9 cellular contexts compared by ENCODE assay signal in genomic region chr2:64860321-64860751, GRCh38.
DNase-seq lines count a peak whose midpoint lies in the region; ATAC-seq and TF ChIP-seq lines count a peak whose summit lies in the region.
"Had no signal": no experiment of that assay in that cellular context is flagged by ENCODE, and none has a peak within 500 bp of the region (broad histone marks: within the 10 kb centered on the region; RNA-seq: fewer than 3 reads in every experiment).

No MANE protein-coding gene starts in this region.

- peak; percentile 26 for TF ChIP-seq CTCF in GM12873 (IDR thresholded peaks at IDR 0.05; ENCODE audit: insufficient read depth, low read depth, low read length, missing control alignments)
- TF ChIP-seq CTCF in ovary (IDR thresholded peaks at IDR 0.05), result no peak

- H3K27ac ChIP-seq in ovary, result peak overlapping the region; percentile 90 to 94

- 88 to 90% (median 88%) methylated on average over 9 of the region's 9 CpGs for WGBS in ovary, 3 donors

- DNase-seq in adipocyte (ENCODE audit: low read depth), result no peak
- DNase-seq in ovary, result peak in 2 of 5 donors; percentile 43 to 47
- DNase-seq in central memory CD4-positive, alpha-beta T cell, result no peak
- DNase-seq in hippocampal formation (lab: John Stamatoyannopoulos, UW), result no peak
- no peak for DNase-seq in glomerular visceral epithelial cell (ENCODE audit: extremely low spot score)
- no peak for DNase-seq in natural killer cell treated with Interleukin-12 subunit alpha and Interleukin-12 subunit beta and Interleukin-15 and Interleukin-18, amount 100 ng/mL, for 72 hours (ENCODE audit: low spot score)
- DNase-seq: activated gamma-delta T cell had no signal

- H3K27me3 ChIP-seq in adipocyte (replicated peaks; ENCODE audit: control insufficient read depth, insufficient read depth, low read length), result no peaks in the 10 kb centered on the region
- H3K27me3 ChIP-seq in ovary, result no peaks in the 10 kb centered on the region

- no peaks in the 10 kb centered on the region for H3K36me3 ChIP-seq in adipocyte (ENCODE audit: control insufficient read depth, insufficient read depth, low read length, severe bottlenecking)
- no peaks in the 10 kb centered on the region for H3K36me3 ChIP-seq in ovary

- no peak overlapping the region for H3K27ac Mint-ChIP-seq in natural killer cell treated with Interleukin-12 subunit alpha and Interleukin-12 subunit beta and Interleukin-15 and Interleukin-18, amount 100 ng/mL, for 72 hours

- H3K4me3 ChIP-seq in adipocyte (ENCODE audit: low read length) (peak overlapping the region; percentile 75), ovary (no peak overlapping the region)

- no peak for TF ChIP-seq POLR2A in ovary (IDR thresholded peaks at IDR 0.05)

- H3K36me3 Mint-ChIP-seq in natural killer cell treated with Interleukin-12 subunit alpha and Interleukin-12 subunit beta and Interleukin-15 and Interleukin-18, amount 100 ng/mL, for 72 hours, result no peaks in the 10 kb centered on the region

- H3K4me1 Mint-ChIP-seq in natural killer cell treated with Interleukin-12 subunit alpha and Interleukin-12 subunit beta and Interleukin-15 and Interleukin-18, amount 100 ng/mL, for 72 hours (ENCODE audit: low read depth in 2 of 2), result no peaks in the 10 kb centered on the region

- no peaks in the 10 kb centered on the region for H3K9me3 ChIP-seq in adipocyte (ENCODE audit: control insufficient read depth, low read length)
- no peaks in the 10 kb centered on the region for H3K9me3 ChIP-seq in ovary

- H3K4me1 ChIP-seq in adipocyte (ENCODE audit: control insufficient read depth, insufficient read depth, low read length) (peaks cover 47% of the 10 kb centered on the region), ovary (ENCODE audit: insufficient read depth) (peaks cover 12% of the 10 kb centered on the region)

- peaks cover 7 to 10% of the 10 kb centered on the region in 2 donors for H3K27me3 Mint-ChIP-seq in natural killer cell treated with Interleukin-12 subunit alpha and Interleukin-12 subunit beta and Interleukin-15 and Interleukin-18, amount 100 ng/mL, for 72 hours

- peak overlapping the region; percentile 86 for H3K9ac ChIP-seq in adipocyte (ENCODE audit: low read length)

- no peak overlapping the region for H3K4me3 Mint-ChIP-seq in natural killer cell treated with Interleukin-12 subunit alpha and Interleukin-12 subunit beta and Interleukin-15 and Interleukin-18, amount 100 ng/mL, for 72 hours

- TF ChIP-seq EP300 in ovary (IDR thresholded peaks at IDR 0.05), result no peak

- ATAC-seq in HG02938 (IDR thresholded peaks at IDR 0.05; ENCODE audit: unreplicated experiment), result peak; percentile 39
- no peak for ATAC-seq in natural killer cell treated with Interleukin-12 subunit alpha and Interleukin-12 subunit beta and Interleukin-15 and Interleukin-18, amount 100 ng/mL, for 72 hours

- no peaks in the 10 kb centered on the region for H3K9me3 Mint-ChIP-seq in natural killer cell treated with Interleukin-12 subunit alpha and Interleukin-12 subunit beta and Interleukin-15 and Interleukin-18, amount 100 ng/mL, for 72 hours

- intact Hi-C loops in ovary (cut with DNase I), result loop anchor here in 3 of 4 donors (5.0 to 10.0 kb wide), 2 partner anchors 106 to 208 kb away; partner anchors contain the start of gene SERTAD2 (in 1 of the 3)
